ENCODE assay signal across 22 cellular contexts in genomic region chr9:7690007-7690406, GRCh38.
"Had no signal": no experiment of that assay in that cellular context is flagged by ENCODE, and none has a peak within 500 bp of the region (broad histone marks: within the 10 kb centered on the region; RNA-seq: fewer than 3 reads in every experiment).

No MANE protein-coding gene starts in this region.

- H3K27me3 ChIP-seq: colonic mucosa, esophagus squamous epithelium, heart right ventricle, neutrophil, pancreas, right lobe of liver, thyroid gland had no signal

- H3K4me3 ChIP-seq: colonic mucosa, esophagus squamous epithelium, heart right ventricle, lung, pancreas, right lobe of liver, thyroid gland had no signal

- H3K36me3 ChIP-seq: colonic mucosa, esophagus squamous epithelium, heart right ventricle, neutrophil, pancreas, right lobe of liver, thyroid gland had no signal

- ATAC-seq: heart right ventricle; left colon; left ventricle myocardium superior; naive thymus-derived CD4-positive, alpha-beta T cell; stimulated activated naive CD8-positive, alpha-beta T cell treated with anti-CD3 and anti-CD28 coated beads, Interleukin-15, amount 100 ng/mL, for 72 hours had no signal

- H3K9me3 ChIP-seq: colonic mucosa, esophagus squamous epithelium, heart right ventricle, neutrophil, pancreas, right lobe of liver, thyroid gland had no signal

- DNase-seq: colonic mucosa; effector memory CD4-positive, alpha-beta T cell; erythroblast; esophagus squamous epithelium; glutamatergic neuron; heart right ventricle; immature natural killer cell; left colon; left ventricle myocardium superior; naive thymus-derived CD4-positive, alpha-beta T cell; pancreas; right lobe of liver; small intestine; stimulated activated CD4-positive, alpha-beta T cell treated with anti-CD3 and anti-CD28 coated beads, Interleukin-12 subunit alpha, Interleukin-12 subunit beta, amount 100 ng/mL, for 4 hours; stimulated activated CD4-positive, alpha-beta T cell treated with anti-CD3 and anti-CD28 coated beads, Interleukin-1b, Interleukin-23, amount 100 ng/mL, for 48 hours; stimulated activated CD4-positive, alpha-beta T cell treated with anti-CD3 and anti-CD28 coated beads, Interleukin-4, amount 100 ng/mL, for 1 hour; stimulated activated CD8-positive, alpha-beta memory T cell treated with anti-CD3 and anti-CD28 coated beads, Interleukin-4, amount 100 ng/mL, for 48 hours; stimulated activated naive CD4-positive, alpha-beta T cell; stimulated activated naive CD8-positive, alpha-beta T cell treated with anti-CD3 and anti-CD28 coated beads, Interleukin-15, amount 100 ng/mL, for 72 hours; thyroid gland had no signal

- H3K27ac ChIP-seq: colonic mucosa, esophagus squamous epithelium, heart right ventricle, neutrophil, pancreas, right lobe of liver, thyroid gland had no signal

- H3K4me1 ChIP-seq: colonic mucosa, esophagus squamous epithelium, heart right ventricle, pancreas, right lobe of liver, thyroid gland had no signal
